Comparison of ENCODE assay signal across 16 cellular contexts in the genomic region with DNA sequence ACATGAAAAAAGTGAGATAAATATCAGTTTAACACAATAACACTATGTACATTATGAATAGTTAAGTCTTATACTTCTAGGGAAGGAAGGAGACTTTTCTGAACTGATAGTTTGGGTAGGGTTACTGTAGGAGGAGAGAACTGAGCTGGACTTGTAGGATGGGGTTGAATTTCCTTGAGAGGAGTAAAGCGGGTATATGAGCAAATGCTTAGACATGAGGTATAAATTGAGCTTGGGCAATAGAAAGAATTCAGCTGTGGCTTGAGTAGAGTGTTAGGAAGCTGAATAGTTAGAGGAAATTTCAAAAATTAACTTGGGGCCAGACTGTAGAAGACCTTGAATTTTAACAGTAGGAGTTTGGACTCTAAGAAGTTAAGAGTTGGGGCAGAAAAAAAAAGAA.
"Had no signal": no experiment of that assay in that cellular context is flagged by ENCODE, and none has a peak within 500 bp of the region (broad histone marks: within the 10 kb centered on the region; RNA-seq: fewer than 3 reads in every experiment).

No MANE protein-coding gene starts in this region.

- H3K9me2 ChIP-seq: SK-N-SH had no signal

- DNase-seq: activated CD4-positive, alpha-beta T cell treated with anti-CD3 and anti-CD28 coated beads for 48 hours; activated CD8-positive, alpha-beta T cell treated with anti-CD3 and anti-CD28 coated beads for 36 hours; activated naive CD4-positive, alpha-beta T cell; activated T-cell treated with anti-CD3 and anti-CD28 coated beads, Interleukin-2, amount 50 U/mL, for 72 hours; adrenal gland; hippocampal formation; kidney glomerular epithelial cell; mesenchymal stem cell; naive thymus-derived CD8-positive, alpha-beta T cell; posterior cingulate gyrus; right lobe of liver; SK-N-SH; spleen; stimulated activated CD4-positive, alpha-beta T cell treated with anti-CD3 and anti-CD28 coated beads, Interleukin-1b, Interleukin-23, amount 100 ng/mL, for 48 hours had no signal

- H3K27ac ChIP-seq: adrenal gland, right lobe of liver, spleen had no signal

- H3K9ac ChIP-seq: SK-N-SH had no signal

- H3K9me3 ChIP-seq: adrenal gland, right lobe of liver had no signal

- ATAC-seq: activated CD8-positive, alpha-beta T cell treated with anti-CD3 and anti-CD28 coated beads for 36 hours; activated T-cell treated with anti-CD3 and anti-CD28 coated beads, Interleukin-2, amount 50 U/mL, for 72 hours; esophagus mucosa; naive thymus-derived CD8-positive, alpha-beta T cell; right lobe of liver; WTC11 had no signal

- H3K4me3 ChIP-seq: adrenal gland, right lobe of liver, spleen had no signal

- H3K4me3 Mint-ChIP-seq: activated CD8-positive, alpha-beta T cell treated with anti-CD3 and anti-CD28 coated beads for 36 hours; activated T-cell treated with anti-CD3 and anti-CD28 coated beads, Interleukin-2, amount 50 U/mL, for 72 hours; naive thymus-derived CD8-positive, alpha-beta T cell; WTC11 had no signal

- H3K36me3 ChIP-seq: adrenal gland, right lobe of liver, spleen had no signal

- H3K4me2 ChIP-seq: SK-N-SH had no signal

- H3K4me1 ChIP-seq: right lobe of liver had no signal

- H3K27me3 ChIP-seq: adrenal gland, right lobe of liver, spleen had no signal

- H3K27me3 Mint-ChIP-seq: activated CD8-positive, alpha-beta T cell treated with anti-CD3 and anti-CD28 coated beads for 36 hours; naive thymus-derived CD8-positive, alpha-beta T cell had no signal

- H3K27ac Mint-ChIP-seq: activated CD8-positive, alpha-beta T cell treated with anti-CD3 and anti-CD28 coated beads for 36 hours; activated T-cell treated with anti-CD3 and anti-CD28 coated beads, Interleukin-2, amount 50 U/mL, for 72 hours; WTC11 had no signal
